ENCODE assay signal across 1 cellular context in genomic region chr16:88879788-88880055, GRCh38.
TF ChIP-seq lines count a peak whose summit lies in the region.

No MANE protein-coding gene starts in this region.

TF ChIP-seq in K562, 482 proteins besides CTCF, POLR2A, EP300 and RAD21:
- TF ChIP-seq TEAD1 (CRISPR knock-in tag; IDR thresholded peaks at IDR 0.05) (0 out of 4 replicates have a peak, but pooled peaks of 1 of the 2 experiments have one; percentile 14), ZBTB5 (IDR thresholded peaks at IDR 0.05) (no peak), POLR2G (IDR thresholded peaks at IDR 0.05; ENCODE audit: low read depth, low read length) (peak; percentile 43), POLR2B (IDR thresholded peaks at IDR 0.05; ENCODE audit: low read depth, partially characterized antibody) (no peak), CEBPG (CRISPR knock-in tag; IDR thresholded peaks at IDR 0.05) (0 out of 2 replicates have a peak, but pooled peaks have one; percentile 10), CEBPG (tag; conservative IDR thresholded peaks at IDR 0.05 in 1 of 2, IDR thresholded peaks at IDR 0.05 in 1 of 2) (no peak)
